In genomic region chr1:23957096-23957495, GRCh38 we compare ENCODE assay signal across 9 cellular contexts. TPM values are rescaled to one million over a fixed set of nuclear protein-coding genes. Genes with fewer than 3 reads are reported as not detected.
DNase-seq lines count a peak whose midpoint lies in the region; ATAC-seq and TF ChIP-seq lines count a peak whose summit lies in the region.
"Had no signal": no experiment of that assay in that cellular context is flagged by ENCODE, and none has a peak within 500 bp of the region (broad histone marks: within the 10 kb centered on the region; RNA-seq: fewer than 3 reads in every experiment).

No MANE protein-coding gene starts in this region.

- DNase-seq in DMS79 treated with DMSO at 0.1 percent for 48 hours (lab: John Stamatoyannopoulos, UW) (peak; percentile 91), NCI-H510A (lab: John Stamatoyannopoulos, UW) (peak; percentile 64), cerebellum (ENCODE audit: low spot score) (peak; percentile 56), osteocyte (ENCODE audit: extremely low spot score, unreplicated experiment) (no peak), NCI-H226 (no peak)

- no peak for ATAC-seq in HG03571 (IDR thresholded peaks at IDR 0.05; ENCODE audit: unreplicated experiment)
- ATAC-seq in GM18498 (IDR thresholded peaks at IDR 0.05; ENCODE audit: unreplicated experiment), result no peak

- H3K27ac Mint-ChIP-seq in osteocyte (ENCODE audit: unreplicated experiment), result no peak overlapping the region

- H3K4me3 Mint-ChIP-seq in osteocyte (ENCODE audit: unreplicated experiment), result peak overlapping the region; percentile 24

- no peak for TF ChIP-seq CTCF in osteocyte (IDR thresholded peaks at IDR 0.05)

- H3K4me1 Mint-ChIP-seq in osteocyte (ENCODE audit: unreplicated experiment), result peaks cover 31% of the 10 kb centered on the region

- H3K9me3 Mint-ChIP-seq in osteocyte (ENCODE audit: unreplicated experiment), result no peaks in the 10 kb centered on the region

- H3K27me3 Mint-ChIP-seq in osteocyte (ENCODE audit: unreplicated experiment), result no peaks in the 10 kb centered on the region

- peaks cover 16% of the 10 kb centered on the region for H3K36me3 Mint-ChIP-seq in osteocyte (ENCODE audit: unreplicated experiment)

RNA-seq across cellular contexts. Expression of gene PNRC2, which starts 2.5 kb away (rescaled TPM):
- 70.9 TPM for total RNA-seq in cerebellum
- 58.9 and 63.7 TPM in 2 replicates for total RNA-seq in osteocyte

RNA-seq across cellular contexts. Expression of gene SRSF10, which starts 23.0 kb away (rescaled TPM):
- total RNA-seq in cerebellum (157 TPM), osteocyte (87.0 and 93.3 TPM in 2 replicates)

RNA-seq across cellular contexts. Expression of gene CNR2, which starts 43.9 kb away (rescaled TPM):
- total RNA-seq in cerebellum, result not detected
- not detected in 2 replicates for total RNA-seq in osteocyte
- total RNA-seq: endothelial cell of umbilical vein, NCI-H460 had no signal

Comparison
In these comparisons a context has a peak if more than half of its experiments do, and no peak if none do; other contexts are left out.
1. DNase-seq: peak in DMS79 treated with DMSO at 0.1 percent for 48 hours (single experiment), NCI-H510A (single experiment) and cerebellum (single experiment); none in osteocyte (single experiment) and NCI-H226 (single experiment).